In the genomic region with DNA sequence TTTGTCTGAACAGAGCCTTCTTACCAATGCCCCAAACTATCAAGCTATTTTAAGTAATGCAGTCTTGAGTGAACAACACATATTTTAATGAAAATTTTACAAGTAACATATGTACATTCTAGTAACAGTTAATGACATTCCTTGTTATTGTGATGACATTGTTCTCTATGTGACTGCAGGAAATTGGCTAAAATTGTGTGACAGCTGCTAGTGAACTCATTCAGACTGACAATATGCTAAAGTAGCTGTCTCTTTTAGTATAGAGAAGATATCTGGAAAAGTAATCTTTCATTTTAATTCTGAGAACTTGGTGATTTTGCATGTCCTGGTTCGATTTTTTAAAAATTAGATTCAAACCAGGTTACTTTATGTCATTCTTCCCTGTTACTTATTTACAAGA, we compare ENCODE assay signal across 18 cellular contexts.
DNase-seq lines count a peak whose midpoint lies in the region; ATAC-seq, FAIRE-seq and TF ChIP-seq lines count a peak whose summit lies in the region.
"Had no signal": no experiment of that assay in that cellular context is flagged by ENCODE, and none has a peak within 500 bp of the region (broad histone marks: within the 10 kb centered on the region; RNA-seq: fewer than 3 reads in every experiment).

No MANE protein-coding gene starts in this region.

- H3K27ac ChIP-seq in ascending aorta (no peak overlapping the region), pancreas (no peak overlapping the region)
- H3K27ac ChIP-seq: BLaER1 treated with 17β-estradiol and CSF1 and Interleukin-3, amounts not matched to agents 10 nM and 100 nM; HL-60 had no signal

- peak; percentile 50 for DNase-seq in NCI-H2171 treated with DMSO at 0.1 percent for 48 hours (lab: John Stamatoyannopoulos, UW)
- DNase-seq in NCI-H2171 (lab: John Stamatoyannopoulos, UW), result no peak
- DNase-seq in NCI-H1694 treated with DMSO at 0.1 percent for 48 hours (lab: John Stamatoyannopoulos, UW), result peak; percentile 91
- DNase-seq in cerebellar cortex (ENCODE audit: low spot score), result peak; percentile 76
- DNase-seq in ascending aorta (ENCODE audit: low spot score in 2 of 2), result no peak
- no peak for DNase-seq in stimulated activated naive CD8-positive, alpha-beta T cell treated with anti-CD3 and anti-CD28 coated beads, Interleukin-15, amount 100 ng/mL, for 72 hours
- DNase-seq in pancreas, result no peak
- DNase-seq: 8988T; Calu3; CD8-positive, alpha-beta T cell; DMS153; DMS79; GF-D8; H9 had no signal

- FAIRE-seq in pancreas (lab: Jason Lieb, UNC), result no peak
- FAIRE-seq: H1 had no signal

- H3K9me3 Mint-ChIP-seq in stimulated activated naive CD8-positive, alpha-beta T cell treated with anti-CD3 and anti-CD28 coated beads, Interleukin-15, amount 100 ng/mL, for 72 hours, result no peaks in the 10 kb centered on the region
- H3K9me3 Mint-ChIP-seq: CD8-positive, alpha-beta T cell; H9 had no signal

- no peaks in the 10 kb centered on the region for H3K9me3 ChIP-seq in ascending aorta
- H3K9me3 ChIP-seq in pancreas, result no peaks in the 10 kb centered on the region
- H3K9me3 ChIP-seq: BLaER1 treated with 17β-estradiol and CSF1 and Interleukin-3, amounts not matched to agents 10 nM and 100 nM had no signal

- intact Hi-C loops in ascending aorta (cut with DNase I), result no loop called here
- intact Hi-C loops in pancreas (cut with DNase I), result no loop called here

- H3K4me3 ChIP-seq in ascending aorta (no peak overlapping the region), pancreas (no peak overlapping the region)
- H3K4me3 ChIP-seq: BLaER1 treated with 17β-estradiol and CSF1 and Interleukin-3, amounts not matched to agents 10 nM and 100 nM had no signal

- no peak for ATAC-seq in stimulated activated naive CD8-positive, alpha-beta T cell treated with anti-CD3 and anti-CD28 coated beads, Interleukin-15, amount 100 ng/mL, for 72 hours
- no peak for ATAC-seq in pancreas
- ATAC-seq: CD8-positive, alpha-beta T cell had no signal

- H3K27me3 Mint-ChIP-seq in stimulated activated naive CD8-positive, alpha-beta T cell treated with anti-CD3 and anti-CD28 coated beads, Interleukin-15, amount 100 ng/mL, for 72 hours, result no peaks in the 10 kb centered on the region
- H3K27me3 Mint-ChIP-seq: B cell had no signal

- no peaks in the 10 kb centered on the region for H3K4me1 Mint-ChIP-seq in stimulated activated naive CD8-positive, alpha-beta T cell treated with anti-CD3 and anti-CD28 coated beads, Interleukin-15, amount 100 ng/mL, for 72 hours
- H3K4me1 Mint-ChIP-seq: B cell, H9 had no signal

- WGBS in pancreas, 2 donors, result 20 to 22% methylated on average over 1 of the region's 1 CpG

- no peaks in the 10 kb centered on the region for H3K27me3 ChIP-seq in ascending aorta
- peaks cover 0 to 4% (median 0%) of the 10 kb centered on the region in 4 donors for H3K27me3 ChIP-seq in pancreas
- H3K27me3 ChIP-seq: BLaER1 treated with 17β-estradiol and CSF1 and Interleukin-3, amounts not matched to agents 10 nM and 100 nM had no signal

- no peak overlapping the region for H3K27ac Mint-ChIP-seq in stimulated activated naive CD8-positive, alpha-beta T cell treated with anti-CD3 and anti-CD28 coated beads, Interleukin-15, amount 100 ng/mL, for 72 hours
- H3K27ac Mint-ChIP-seq: B cell; CD8-positive, alpha-beta T cell; H9 had no signal

- H3K4me1 ChIP-seq in ascending aorta (no peaks in the 10 kb centered on the region), pancreas (no peaks in the 10 kb centered on the region)
- H3K4me1 ChIP-seq: BLaER1 treated with 17β-estradiol and CSF1 and Interleukin-3, amounts not matched to agents 10 nM and 100 nM had no signal

- TF ChIP-seq CTCF in ascending aorta (IDR thresholded peaks at IDR 0.05) (no peak), pancreas (IDR thresholded peaks at IDR 0.05) (no peak)

- no peak overlapping the region for H3K4me3 Mint-ChIP-seq in stimulated activated naive CD8-positive, alpha-beta T cell treated with anti-CD3 and anti-CD28 coated beads, Interleukin-15, amount 100 ng/mL, for 72 hours
- H3K4me3 Mint-ChIP-seq: B cell; CD8-positive, alpha-beta T cell; H9 had no signal

- no peaks in the 10 kb centered on the region for H3K36me3 ChIP-seq in ascending aorta
- H3K36me3 ChIP-seq in pancreas, result no peaks in the 10 kb centered on the region
- H3K36me3 ChIP-seq: BLaER1 treated with 17β-estradiol and CSF1 and Interleukin-3, amounts not matched to agents 10 nM and 100 nM had no signal

Comparison
In these comparisons a context has a peak if more than half of its experiments do, and no peak if none do; other contexts are left out.
1. DNase-seq: peak in NCI-H2171 treated with DMSO at 0.1 percent for 48 hours (single experiment), NCI-H1694 treated with DMSO at 0.1 percent for 48 hours (single experiment) and cerebellar cortex (single experiment); none in NCI-H2171 (single experiment), ascending aorta (0 of 2), stimulated activated naive CD8-positive, alpha-beta T cell treated with anti-CD3 and anti-CD28 coated beads, Interleukin-15, amount 100 ng/mL, for 72 hours (0 of 2) and pancreas (0 of 6).